1 cellular context compared by ENCODE assay signal in the genomic region with DNA sequence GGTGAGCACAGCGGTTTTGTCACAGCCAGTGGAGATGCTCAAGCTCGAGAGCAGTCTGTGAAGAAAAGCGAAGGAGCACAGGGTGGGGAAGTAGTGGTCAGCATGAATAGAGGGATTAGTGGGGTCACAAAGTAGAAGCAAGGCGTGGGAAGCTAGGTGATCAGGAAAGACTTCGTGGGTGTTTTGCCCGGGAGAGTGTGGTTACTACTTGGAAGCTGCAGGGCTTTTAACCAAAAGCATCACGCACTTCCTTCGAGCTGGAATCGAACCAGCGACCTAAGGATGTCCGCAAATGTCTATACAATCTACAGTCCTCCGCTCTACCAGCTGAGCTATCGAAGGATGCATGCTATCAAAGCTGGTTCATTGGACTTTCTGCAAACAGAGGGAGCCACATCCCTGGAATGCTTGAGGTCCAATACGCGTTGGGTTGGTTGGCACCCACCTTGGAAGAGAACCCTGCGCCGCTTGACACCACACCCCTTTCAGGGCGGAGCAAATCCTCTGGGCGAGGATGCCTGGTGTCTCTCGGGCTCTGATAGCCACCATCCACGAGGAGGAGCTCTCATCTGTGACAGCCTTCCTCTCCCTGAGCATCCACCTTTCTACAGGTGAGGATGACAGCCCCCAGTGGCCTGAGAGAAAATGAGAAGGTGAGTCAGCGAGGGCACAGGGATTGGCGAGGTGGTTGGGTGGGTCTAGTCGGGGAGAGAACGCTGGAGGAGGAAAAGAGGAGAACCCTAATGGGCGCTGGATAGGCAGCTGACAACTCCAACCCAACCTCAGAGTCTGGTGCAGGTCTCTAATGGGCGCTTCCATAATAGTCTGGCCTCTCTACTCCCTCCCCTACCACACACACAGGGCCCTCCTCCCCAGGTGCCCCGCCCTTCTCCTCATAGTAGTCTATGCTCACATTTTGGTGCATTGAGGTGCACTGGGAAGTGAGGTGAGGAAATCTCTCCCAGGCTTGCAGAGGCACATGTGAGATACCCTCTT.
TF ChIP-seq lines count a peak whose summit lies in the region.

No MANE protein-coding gene starts in this region.

TF ChIP-seq in HEK293, 187 proteins besides CTCF, POLR2A, EP300 and RAD21 (continued from another document and continues in another):
- TF ChIP-seq KLF8 (tag by site-specific recombination; IDR thresholded peaks at IDR 0.05) (peak; percentile 87; the same call in 1 of the 2 replicates), ZNF658 (tag by site-specific recombination; IDR thresholded peaks at IDR 0.05) (no peak), ZNF623 (tag by site-specific recombination; IDR thresholded peaks at IDR 0.05) (peak; percentile 14; the same call in 1 of the 2 replicates), FEZF1 (tag by site-specific recombination; IDR thresholded peaks at IDR 0.05) (no peak), ZNF423 (tag by site-specific recombination; IDR thresholded peaks at IDR 0.05) (no peak), KLF16 (tag by site-specific recombination; IDR thresholded peaks at IDR 0.05) (0 out of 2 replicates have a peak, but pooled peaks have one; percentile 61), ZNF24 (tag by site-specific recombination; IDR thresholded peaks at IDR 0.05) (peak; percentile 93; the same call in 1 of the 2 replicates), ZNF629 (tag by site-specific recombination; IDR thresholded peaks at IDR 0.05) (peak; percentile 76; the same call in 1 of the 2 replicates), ZNF324 (tag by site-specific recombination; IDR thresholded peaks at IDR 0.05) (0 out of 2 replicates have a peak, but pooled peaks have one; percentile 88), WT1 (tag by site-specific recombination; IDR thresholded peaks at IDR 0.05) (0 out of 2 replicates have a peak, but pooled peaks have one; percentile 53), GLI2 (tag by site-specific recombination; IDR thresholded peaks at IDR 0.05; ENCODE audit: borderline replicate concordance, low read depth) (no peak), ZNF530 (tag by site-specific recombination; IDR thresholded peaks at IDR 0.05; ENCODE audit: low read depth) (no peak), HOXD13 (CRISPR knock-in tag; IDR thresholded peaks at IDR 0.05; ENCODE audit: borderline replicate concordance) (no peak), ZNF555 (tag by site-specific recombination; conservative IDR thresholded peaks at IDR 0.05) (no peak), HOXC10 (CRISPR knock-in tag; IDR thresholded peaks at IDR 0.05) (no peak), ZNF521 (tag by site-specific recombination; IDR thresholded peaks at IDR 0.05) (no peak), ZNF223 (tag by site-specific recombination; IDR thresholded peaks at IDR 0.05) (no peak), ZNF404 (tag by site-specific recombination; IDR thresholded peaks at IDR 0.05) (no peak), ZNF768 (tag by site-specific recombination; IDR thresholded peaks at IDR 0.05) (no peak), OSR2 (tag by site-specific recombination; IDR thresholded peaks at IDR 0.05) (peak; percentile 27; the same call in 1 of the 2 replicates), KLF9 (tag by site-specific recombination; IDR thresholded peaks at IDR 0.05; ENCODE audit: low read depth) (peak; percentile 64), ZSCAN30 (tag by site-specific recombination; IDR thresholded peaks at IDR 0.05) (peak; percentile 37), ZNF335 (tag by site-specific recombination; conservative IDR thresholded peaks at IDR 0.05) (no peak), ZSCAN23 (tag by site-specific recombination; IDR thresholded peaks at IDR 0.05) (peak; percentile 70; the same call in 1 of the 2 replicates), IKZF3 (tag by site-specific recombination; IDR thresholded peaks at IDR 0.05) (peak; percentile 87), ZNF16 (tag by site-specific recombination; IDR thresholded peaks at IDR 0.05; ENCODE audit: low read depth) (no peak), ZNF843 (tag by site-specific recombination; IDR thresholded peaks at IDR 0.05) (peak; percentile 31; the same call in 1 of the 2 replicates), ZNF501 (tag by site-specific recombination; IDR thresholded peaks at IDR 0.05) (no peak; the same call in 1 of the 2 replicates), ZBTB48 (tag by site-specific recombination; IDR thresholded peaks at IDR 0.05) (peak; percentile 54; the same call in 1 of the 2 replicates), ZNF132 (tag by site-specific recombination; IDR thresholded peaks at IDR 0.05; ENCODE audit: borderline replicate concordance) (no peak), GLI4 (tag by site-specific recombination; IDR thresholded peaks at IDR 0.05) (peak; percentile 74; the same call in 1 of the 2 replicates), ZNF624 (tag by site-specific recombination; IDR thresholded peaks at IDR 0.05) (no peak), BCL11A (tag by site-specific recombination; IDR thresholded peaks at IDR 0.05; ENCODE audit: low read depth) (peak; percentile 100), ZNF610 (tag by site-specific recombination; IDR thresholded peaks at IDR 0.05; ENCODE audit: borderline replicate concordance) (no peak; the same call in 1 of the 2 replicates), ZNF416 (tag by site-specific recombination; IDR thresholded peaks at IDR 0.05) (no peak), ZNF664 (tag by site-specific recombination; IDR thresholded peaks at IDR 0.05) (no peak), ZNF48 (tag by site-specific recombination; IDR thresholded peaks at IDR 0.05) (no peak), ZNF211 (tag by site-specific recombination; IDR thresholded peaks at IDR 0.05; ENCODE audit: low read depth) (no peak), ZNF121 (tag by site-specific recombination; IDR thresholded peaks at IDR 0.05) (no peak), ZNF239 (tag by site-specific recombination; IDR thresholded peaks at IDR 0.05) (no peak), TRIM28 (IDR thresholded peaks at IDR 0.05; ENCODE audit: borderline replicate concordance, low read length) (peak; percentile 69; the same call in 1 of the 2 replicates), YY1 (tag by site-specific recombination; IDR thresholded peaks at IDR 0.05) (no peak), KLF10 (tag by site-specific recombination; IDR thresholded peaks at IDR 0.05) (no peak), ZNF23 (tag by site-specific recombination; IDR thresholded peaks at IDR 0.05; ENCODE audit: borderline replicate concordance) (no peak), ZNF558 (tag by site-specific recombination; IDR thresholded peaks at IDR 0.05) (peak; percentile 40; the same call in 1 of the 2 replicates)
- TF ChIP-seq, protein P1, sequence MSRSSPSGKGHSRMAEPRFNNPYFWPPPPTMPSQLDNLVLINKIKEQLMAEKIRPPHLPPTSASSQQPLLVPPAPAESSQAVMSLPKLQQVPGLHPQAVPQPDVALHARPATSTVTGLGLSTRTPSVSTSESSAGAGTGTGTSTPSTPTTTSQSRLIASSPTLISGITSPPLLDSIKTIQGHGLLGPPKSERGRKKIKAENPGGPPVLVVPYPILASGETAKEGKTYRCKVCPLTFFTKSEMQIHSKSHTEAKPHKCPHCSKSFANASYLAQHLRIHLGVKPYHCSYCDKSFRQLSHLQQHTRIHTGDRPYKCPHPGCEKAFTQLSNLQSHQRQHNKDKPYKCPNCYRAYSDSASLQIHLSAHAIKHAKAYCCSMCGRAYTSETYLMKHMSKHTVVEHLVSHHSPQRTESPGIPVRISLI (tag by site-specific recombination; IDR thresholded peaks at IDR 0.05), result no peak
- TF ChIP-seq, protein P2, sequence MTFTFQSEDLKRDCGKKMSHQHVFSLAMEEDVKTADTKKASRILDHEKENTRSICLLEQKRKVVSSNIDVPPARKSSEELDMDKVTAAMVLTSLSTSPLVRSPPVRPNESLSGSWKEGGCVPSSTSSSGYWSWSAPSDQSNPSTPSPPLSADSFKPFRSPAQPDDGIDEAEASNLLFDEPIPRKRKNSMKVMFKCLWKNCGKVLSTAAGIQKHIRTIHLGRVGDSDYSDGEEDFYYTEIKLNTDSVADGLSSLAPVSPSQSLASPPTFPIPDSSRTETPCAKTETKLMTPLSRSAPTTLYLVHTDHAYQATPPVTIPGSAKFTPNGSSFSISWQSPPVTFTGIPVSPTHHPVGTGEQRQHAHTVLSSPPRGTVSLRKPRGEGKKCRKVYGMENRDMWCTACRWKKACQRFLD (tag by site-specific recombination; IDR thresholded peaks at IDR 0.05), result no peak
- TF ChIP-seq, protein P3, sequence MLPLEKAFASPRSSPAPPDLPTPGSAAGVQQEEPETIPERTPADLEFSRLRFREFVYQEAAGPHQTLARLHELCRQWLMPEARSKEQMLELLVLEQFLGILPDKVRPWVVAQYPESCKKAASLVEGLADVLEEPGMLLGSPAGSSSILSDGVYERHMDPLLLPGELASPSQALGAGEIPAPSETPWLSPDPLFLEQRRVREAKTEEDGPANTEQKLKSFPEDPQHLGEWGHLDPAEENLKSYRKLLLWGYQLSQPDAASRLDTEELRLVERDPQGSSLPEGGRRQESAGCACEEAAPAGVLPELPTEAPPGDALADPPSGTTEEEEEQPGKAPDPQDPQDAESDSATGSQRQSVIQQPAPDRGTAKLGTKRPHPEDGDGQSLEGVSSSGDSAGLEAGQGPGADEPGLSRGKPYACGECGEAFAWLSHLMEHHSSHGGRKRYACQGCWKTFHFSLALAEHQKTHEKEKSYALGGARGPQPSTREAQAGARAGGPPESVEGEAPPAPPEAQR (tag by site-specific recombination; IDR thresholded peaks at IDR 0.05), result no peak
- TF ChIP-seq, protein P4, sequence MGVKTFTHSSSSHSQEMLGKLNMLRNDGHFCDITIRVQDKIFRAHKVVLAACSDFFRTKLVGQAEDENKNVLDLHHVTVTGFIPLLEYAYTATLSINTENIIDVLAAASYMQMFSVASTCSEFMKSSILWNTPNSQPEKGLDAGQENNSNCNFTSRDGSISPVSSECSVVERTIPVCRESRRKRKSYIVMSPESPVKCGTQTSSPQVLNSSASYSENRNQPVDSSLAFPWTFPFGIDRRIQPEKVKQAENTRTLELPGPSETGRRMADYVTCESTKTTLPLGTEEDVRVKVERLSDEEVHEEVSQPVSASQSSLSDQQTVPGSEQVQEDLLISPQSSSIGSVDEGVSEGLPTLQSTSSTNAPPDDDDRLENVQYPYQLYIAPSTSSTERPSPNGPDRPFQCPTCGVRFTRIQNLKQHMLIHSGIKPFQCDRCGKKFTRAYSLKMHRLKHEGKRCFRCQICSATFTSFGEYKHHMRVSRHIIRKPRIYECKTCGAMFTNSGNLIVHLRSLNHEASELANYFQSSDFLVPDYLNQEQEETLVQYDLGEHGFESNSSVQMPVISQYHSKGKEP (tag by site-specific recombination; IDR thresholded peaks at IDR 0.05), result peak; percentile 66
- TF ChIP-seq, protein P5, sequence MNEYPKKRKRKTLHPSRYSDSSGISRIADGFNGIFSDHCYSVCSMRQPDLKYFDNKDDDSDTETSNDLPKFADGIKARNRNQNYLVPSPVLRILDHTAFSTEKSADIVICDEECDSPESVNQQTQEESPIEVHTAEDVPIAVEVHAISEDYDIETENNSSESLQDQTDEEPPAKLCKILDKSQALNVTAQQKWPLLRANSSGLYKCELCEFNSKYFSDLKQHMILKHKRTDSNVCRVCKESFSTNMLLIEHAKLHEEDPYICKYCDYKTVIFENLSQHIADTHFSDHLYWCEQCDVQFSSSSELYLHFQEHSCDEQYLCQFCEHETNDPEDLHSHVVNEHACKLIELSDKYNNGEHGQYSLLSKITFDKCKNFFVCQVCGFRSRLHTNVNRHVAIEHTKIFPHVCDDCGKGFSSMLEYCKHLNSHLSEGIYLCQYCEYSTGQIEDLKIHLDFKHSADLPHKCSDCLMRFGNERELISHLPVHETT (tag by site-specific recombination; IDR thresholded peaks at IDR 0.05), result peak; percentile 89
- TF ChIP-seq, protein P6, sequence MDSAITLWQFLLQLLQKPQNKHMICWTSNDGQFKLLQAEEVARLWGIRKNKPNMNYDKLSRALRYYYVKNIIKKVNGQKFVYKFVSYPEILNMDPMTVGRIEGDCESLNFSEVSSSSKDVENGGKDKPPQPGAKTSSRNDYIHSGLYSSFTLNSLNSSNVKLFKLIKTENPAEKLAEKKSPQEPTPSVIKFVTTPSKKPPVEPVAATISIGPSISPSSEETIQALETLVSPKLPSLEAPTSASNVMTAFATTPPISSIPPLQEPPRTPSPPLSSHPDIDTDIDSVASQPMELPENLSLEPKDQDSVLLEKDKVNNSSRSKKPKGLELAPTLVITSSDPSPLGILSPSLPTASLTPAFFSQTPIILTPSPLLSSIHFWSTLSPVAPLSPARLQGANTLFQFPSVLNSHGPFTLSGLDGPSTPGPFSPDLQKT (IDR thresholded peaks at IDR 0.05; ENCODE audit: borderline replicate concordance, low read depth, low read length), result no peak
- TF ChIP-seq, protein P7, sequence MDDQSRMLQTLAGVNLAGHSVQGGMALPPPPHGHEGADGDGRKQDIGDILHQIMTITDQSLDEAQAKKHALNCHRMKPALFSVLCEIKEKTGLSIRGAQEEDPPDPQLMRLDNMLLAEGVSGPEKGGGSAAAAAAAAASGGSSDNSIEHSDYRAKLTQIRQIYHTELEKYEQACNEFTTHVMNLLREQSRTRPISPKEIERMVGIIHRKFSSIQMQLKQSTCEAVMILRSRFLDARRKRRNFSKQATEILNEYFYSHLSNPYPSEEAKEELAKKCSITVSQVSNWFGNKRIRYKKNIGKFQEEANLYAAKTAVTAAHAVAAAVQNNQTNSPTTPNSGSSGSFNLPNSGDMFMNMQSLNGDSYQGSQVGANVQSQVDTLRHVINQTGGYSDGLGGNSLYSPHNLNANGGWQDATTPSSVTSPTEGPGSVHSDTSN (CRISPR knock-in tag; IDR thresholded peaks at IDR 0.05), result no peak
- TF ChIP-seq, protein P8, sequence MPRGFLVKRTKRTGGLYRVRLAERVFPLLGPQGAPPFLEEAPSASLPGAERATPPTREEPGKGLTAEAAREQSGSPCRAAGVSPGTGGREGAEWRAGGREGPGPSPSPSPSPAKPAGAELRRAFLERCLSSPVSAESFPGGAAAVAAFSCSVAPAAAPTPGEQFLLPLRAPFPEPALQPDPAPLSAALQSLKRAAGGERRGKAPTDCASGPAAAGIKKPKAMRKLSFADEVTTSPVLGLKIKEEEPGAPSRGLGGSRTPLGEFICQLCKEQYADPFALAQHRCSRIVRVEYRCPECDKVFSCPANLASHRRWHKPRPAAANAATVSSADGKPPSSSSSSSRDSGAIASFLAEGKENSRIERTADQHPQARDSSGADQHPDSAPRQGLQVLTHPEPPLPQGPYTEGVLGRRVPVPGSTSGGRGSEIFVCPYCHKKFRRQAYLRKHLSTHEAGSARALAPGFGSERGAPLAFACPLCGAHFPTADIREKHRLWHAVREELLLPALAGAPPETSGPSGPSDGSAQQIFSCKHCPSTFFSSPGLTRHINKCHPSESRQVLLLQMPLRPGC (tag by site-specific recombination; IDR thresholded peaks at IDR 0.05), result peak; percentile 82
- TF ChIP-seq, protein P9, sequence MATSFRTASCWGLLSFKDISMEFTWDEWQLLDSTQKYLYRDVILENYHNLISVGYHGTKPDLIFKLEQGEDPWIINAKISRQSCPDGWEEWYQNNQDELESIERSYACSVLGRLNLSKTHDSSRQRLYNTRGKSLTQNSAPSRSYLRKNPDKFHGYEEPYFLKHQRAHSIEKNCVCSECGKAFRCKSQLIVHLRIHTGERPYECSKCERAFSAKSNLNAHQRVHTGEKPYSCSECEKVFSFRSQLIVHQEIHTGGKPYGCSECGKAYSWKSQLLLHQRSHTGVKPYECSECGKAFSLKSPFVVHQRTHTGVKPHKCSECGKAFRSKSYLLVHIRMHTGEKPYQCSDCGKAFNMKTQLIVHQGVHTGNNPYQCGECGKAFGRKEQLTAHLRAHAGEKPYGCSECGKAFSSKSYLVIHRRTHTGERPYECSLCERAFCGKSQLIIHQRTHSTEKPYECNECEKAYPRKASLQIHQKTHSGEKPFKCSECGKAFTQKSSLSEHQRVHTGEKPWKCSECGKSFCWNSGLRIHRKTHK (tag by site-specific recombination; IDR thresholded peaks at IDR 0.05), result no peak
